28 cellular contexts compared by ENCODE assay signal in the genomic region with DNA sequence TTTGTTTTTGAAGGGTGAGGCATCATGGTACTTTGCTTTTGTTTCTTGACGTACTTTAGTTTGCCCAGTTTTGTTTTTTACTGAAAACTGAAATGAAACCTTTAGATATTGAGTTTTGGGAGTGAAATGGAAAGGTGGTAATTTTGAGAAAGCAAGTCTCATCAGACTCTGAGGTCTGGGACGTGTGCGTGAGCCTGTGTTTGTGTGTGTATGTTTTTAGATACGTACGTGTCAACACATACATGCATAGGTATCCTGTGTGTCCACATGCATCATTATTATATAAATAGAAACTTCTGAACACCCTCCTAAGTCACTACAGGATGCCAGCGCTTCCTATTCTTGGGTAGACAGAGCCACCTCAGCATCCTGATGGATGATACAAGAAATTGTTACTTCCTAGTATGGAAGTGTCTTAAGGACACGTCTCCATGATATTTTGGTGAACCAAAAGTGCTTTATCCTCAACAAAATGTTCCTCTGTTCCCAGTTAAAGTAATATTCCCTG. TPM values are rescaled to one million over a fixed set of nuclear protein-coding genes. Genes with fewer than 3 reads are reported as not detected.
A peak's percentile ranks its signal among the peaks of the same experiment; 100 is the strongest.
DNase-seq lines count a peak whose midpoint lies in the region; ATAC-seq and TF ChIP-seq lines count a peak whose summit lies in the region.
"Had no signal": no experiment of that assay in that cellular context is flagged by ENCODE, and none has a peak within 500 bp of the region (broad histone marks: within the 10 kb centered on the region; RNA-seq: fewer than 3 reads in every experiment).

No MANE protein-coding gene starts in this region.

- H3K4me1 ChIP-seq in A673 (ENCODE audit: insufficient read depth, low read length, poor library complexity, severe bottlenecking) (peaks cover 24% of the 10 kb centered on the region), OCI-LY3 (ENCODE audit: low read length) (peaks cover 10% of the 10 kb centered on the region), parathyroid adenoma (no peaks in the 10 kb centered on the region)

- peaks cover 8% of the 10 kb centered on the region for H3K36me3 Mint-ChIP-seq in effector memory CD8-positive, alpha-beta T cell (ENCODE audit: insufficient read depth)
- H3K36me3 Mint-ChIP-seq: activated CD4-positive, alpha-beta memory T cell treated with anti-CD3 and anti-CD28 coated beads for 36 hours; activated naive CD4-positive, alpha-beta T cell treated with anti-CD3 and anti-CD28 coated beads, Interleukin-2, amount 50 U/mL, for 24 hours had no signal

- POLR2A ChIA-PET in A673 (lab: Charles Lee; ENCODE audit: low non-redundant PET) = no interaction called here

- H3K4me3 Mint-ChIP-seq in effector memory CD8-positive, alpha-beta T cell = peak overlapping the region; percentile 7
- H3K4me3 Mint-ChIP-seq: activated CD4-positive, alpha-beta memory T cell treated with anti-CD3 and anti-CD28 coated beads for 36 hours; activated naive CD4-positive, alpha-beta T cell treated with anti-CD3 and anti-CD28 coated beads, Interleukin-2, amount 50 U/mL, for 24 hours; activated T-helper 1 cell treated with anti-CD3 and anti-CD28 coated beads, Interleukin-12 subunit alpha, Interleukin-12 subunit beta, Interleukin-2, Interleukin-4 antibody, amounts not matched to agents 30 ng/mL and 10 ng/mL and 1 ng/mL, durations not matched to agents 14 hours and 24 hours and 36 hours; B cell; T-helper 1 cell treated with Interleukin-12 subunit alpha and Interleukin-12 subunit beta and Interleukin-4 antibody, amounts not matched to agents 30 μg/mL and 1 μg/mL, for 36 hours had no signal

- H3K4me1 Mint-ChIP-seq in effector memory CD8-positive, alpha-beta T cell (ENCODE audit: low read depth in 2 of 2) = peaks cover 8 to 23% of the 10 kb centered on the region in 2 donors

- CTCF ChIA-PET in A673 (lab: Charles Lee) = no interaction called here

- ATAC-seq in effector memory CD8-positive, alpha-beta T cell (replicated peaks) = no peak
- ATAC-seq in HG02610 (IDR thresholded peaks at IDR 0.05; ENCODE audit: unreplicated experiment) = no peak
- ATAC-seq in HG02678 (IDR thresholded peaks at IDR 0.05; ENCODE audit: unreplicated experiment) = no peak
- ATAC-seq: A549, PC-3, Right ventricle myocardium inferior had no signal

- H3K27me3 Mint-ChIP-seq in effector memory CD8-positive, alpha-beta T cell = no peaks in the 10 kb centered on the region
- H3K27me3 Mint-ChIP-seq: activated naive CD4-positive, alpha-beta T cell treated with anti-CD3 and anti-CD28 coated beads, Interleukin-2, amount 50 U/mL, for 24 hours had no signal

- H3K27me3 ChIP-seq in A673 (replicated peaks; ENCODE audit: insufficient read depth, low read depth, low read length, poor library complexity) (no peaks in the 10 kb centered on the region), OCI-LY3 (ENCODE audit: low read depth, low read length) (peaks cover 16% of the 10 kb centered on the region; the same call in 1 of the 2 replicates), parathyroid adenoma (ENCODE audit: control insufficient read depth, insufficient read depth, low read length) (no peaks in the 10 kb centered on the region)
- H3K27me3 ChIP-seq: brain microvascular endothelial cell had no signal

- BruUV-seq in A673 (replicated peaks; lab: Mats Ljungman, UMichigan) = no TSS peak

- H3K9ac ChIP-seq in OCI-LY3 (ENCODE audit: low read length) (no peak overlapping the region), parathyroid adenoma (no peak overlapping the region)

- no peaks in the 10 kb centered on the region for H3K79me2 ChIP-seq in OCI-LY3 (ENCODE audit: low read length)
- H3K79me2 ChIP-seq in parathyroid adenoma = no peaks in the 10 kb centered on the region

- no peak overlapping the region for H2AFZ ChIP-seq in OCI-LY3 (ENCODE audit: low read depth, low read length)
- H2AFZ ChIP-seq in parathyroid adenoma = peak overlapping the region; percentile 36

- DNase-seq in A673 (ENCODE audit: low spot score) (no peak), T-helper 9 cell (no peak), HuH-7.5 (ENCODE audit: low spot score) (no peak)
- no peak for DNase-seq in effector memory CD8-positive, alpha-beta T cell
- DNase-seq: activated CD4-positive, alpha-beta memory T cell treated with anti-CD3 and anti-CD28 coated beads for 36 hours; amniotic stem cell; DMS 273 treated with DMSO at 0.1 percent for 48 hours; Karpas-422; left ventricle myocardium inferior; mesendoderm; NCI-H1417; NCI-H2029 treated with DMSO at 0.1 percent for 48 hours; NCI-H524; NK-92 treated with Interleukin-12 subunit alpha and Interleukin-12 subunit beta, amount 100 ng/mL, for 24 hours; PC-3; stimulated activated naive CD4-positive, alpha-beta T cell had no signal

- H3K9me3 ChIP-seq in A673 (ENCODE audit: low read depth, low read length, poor library complexity, severe bottlenecking) (no peaks in the 10 kb centered on the region), OCI-LY3 (ENCODE audit: insufficient read depth, low read length) (no peaks in the 10 kb centered on the region), parathyroid adenoma (ENCODE audit: control insufficient read depth, low read length) (no peaks in the 10 kb centered on the region)
- H3K9me3 ChIP-seq: A549, left ventricle myocardium inferior had no signal

- H3K4me2 ChIP-seq in OCI-LY3 (ENCODE audit: low read length) (peak overlapping the region; percentile 12; the same call in 1 of the 2 replicates), parathyroid adenoma (ENCODE audit: low read length) (peak overlapping the region; percentile 20)
- H3K4me2 ChIP-seq: A549 had no signal

- H3K27ac Mint-ChIP-seq in effector memory CD8-positive, alpha-beta T cell = peak overlapping the region in 1 of 2 donors; percentile 29
- H3K27ac Mint-ChIP-seq: activated CD4-positive, alpha-beta memory T cell treated with anti-CD3 and anti-CD28 coated beads for 36 hours; activated naive CD4-positive, alpha-beta T cell treated with anti-CD3 and anti-CD28 coated beads, Interleukin-2, amount 50 U/mL, for 24 hours; activated T-helper 1 cell treated with anti-CD3 and anti-CD28 coated beads, Interleukin-12 subunit alpha, Interleukin-12 subunit beta, Interleukin-2, Interleukin-4 antibody, amounts not matched to agents 30 ng/mL and 10 ng/mL and 1 ng/mL, durations not matched to agents 14 hours and 24 hours and 36 hours; B cell; T-helper 1 cell treated with Interleukin-12 subunit alpha and Interleukin-12 subunit beta and Interleukin-4 antibody, amounts not matched to agents 30 μg/mL and 1 μg/mL, for 36 hours had no signal

- H3K4me3 ChIP-seq in A673 (ENCODE audit: low read depth, low read length, poor library complexity, severe bottlenecking) = no peak overlapping the region
- no peak overlapping the region for H3K4me3 ChIP-seq in OCI-LY3 (ENCODE audit: low read length)
- H3K4me3 ChIP-seq in parathyroid adenoma (ENCODE audit: low read depth, low read length) = no peak overlapping the region
- H3K4me3 ChIP-seq: A549 had no signal

- intact Hi-C loops in A673 (cut with micrococcal nuclease; ENCODE audit: unreplicated experiment) = loop anchor here (10.0 kb wide), 1 partner anchor 76 kb away; no protein-coding TSS in a partner anchor

- no peaks in the 10 kb centered on the region for H4K20me1 ChIP-seq in OCI-LY3 (ENCODE audit: insufficient read depth, low read length)

- peak overlapping the region; percentile 29 for H3K27ac ChIP-seq in A673 (ENCODE audit: low read depth, low read length, poor library complexity, severe bottlenecking)
- no peak overlapping the region for H3K27ac ChIP-seq in OCI-LY3 (ENCODE audit: low read length)
- H3K27ac ChIP-seq in parathyroid adenoma = no peak overlapping the region
- H3K27ac ChIP-seq: A549, brain microvascular endothelial cell, HL-60 had no signal

- no peaks in the 10 kb centered on the region for H3K9me3 Mint-ChIP-seq in effector memory CD8-positive, alpha-beta T cell
- H3K9me3 Mint-ChIP-seq: activated CD4-positive, alpha-beta memory T cell treated with anti-CD3 and anti-CD28 coated beads for 36 hours; activated naive CD4-positive, alpha-beta T cell treated with anti-CD3 and anti-CD28 coated beads, Interleukin-2, amount 50 U/mL, for 24 hours; activated T-helper 1 cell treated with anti-CD3 and anti-CD28 coated beads, Interleukin-12 subunit alpha, Interleukin-12 subunit beta, Interleukin-2, Interleukin-4 antibody, amounts not matched to agents 30 ng/mL and 10 ng/mL and 1 ng/mL, durations not matched to agents 14 hours and 24 hours and 36 hours; T-helper 1 cell treated with Interleukin-12 subunit alpha and Interleukin-12 subunit beta and Interleukin-4 antibody, amounts not matched to agents 30 μg/mL and 1 μg/mL, for 36 hours had no signal

- H3K36me3 ChIP-seq in A673 (ENCODE audit: insufficient read depth, low read length, poor library complexity, severe bottlenecking) (peaks cover 38% of the 10 kb centered on the region), OCI-LY3 (replicated peaks; ENCODE audit: low read depth, low read length) (no peaks in the 10 kb centered on the region), parathyroid adenoma (ENCODE audit: control insufficient read depth, insufficient read depth, low read length) (no peaks in the 10 kb centered on the region)
- H3K36me3 ChIP-seq: brain microvascular endothelial cell, left ventricle myocardium inferior had no signal

- TF ChIP-seq CTCF in A673 (conservative IDR thresholded peaks at IDR 0.05; ENCODE audit: low read depth, low read length) (no peak), OCI-LY3 (IDR thresholded peaks at IDR 0.05; ENCODE audit: low read depth, low read length) (no peak), parathyroid adenoma (IDR thresholded peaks at IDR 0.05) (no peak)

RNA-seq across cellular contexts. Expression of a gene that starts 47.8 kb away (rescaled TPM):
- 37.1 and 40.4 TPM in 2 replicates for total RNA-seq in A673 (2021)
